In genomic region chr19:18109731-18110671, GRCh38 we compare ENCODE assay signal across 7 cellular contexts. TPM values are rescaled to one million over a fixed set of nuclear protein-coding genes. Genes with fewer than 3 reads are reported as not detected.
DNase-seq lines count a peak whose midpoint lies in the region; ATAC-seq and TF ChIP-seq lines count a peak whose summit lies in the region.

No MANE protein-coding gene starts in this region.

- no peak overlapping the region for H3K27ac ChIP-seq in psoas muscle

- DNase-seq in GM13977 (ENCODE audit: low spot score) (peak; percentile 76), NCI-H748 (lab: John Stamatoyannopoulos, UW; ENCODE audit: unreplicated experiment) (peak; percentile 30), left ventricle myocardium superior (peak; percentile 79), psoas muscle (peak; percentile 62 to 80)
- peak in 1 of 2 donors; percentile 58 for DNase-seq in activated naive CD4-positive, alpha-beta T cell treated with anti-CD3 and anti-CD28 coated beads, Interleukin-2, amount 50 U/mL, for 72 hours (ENCODE audit: low spot score in 2 of 2)

- TF ChIP-seq CTCF in GM13977 (IDR thresholded peaks at IDR 0.05; ENCODE audit: extremely low read depth, insufficient read depth, missing control alignments) = no peak
- no peak for TF ChIP-seq CTCF in psoas muscle (IDR thresholded peaks at IDR 0.05)

- H3K4me1 ChIP-seq in psoas muscle = peaks cover 8% of the 10 kb centered on the region

- intact Hi-C loops in left ventricle myocardium superior (cut with micrococcal nuclease) = no loop called here
- intact Hi-C loops in psoas muscle (cut with DNase I) = loop anchor here in 1 of 2 donors (5.0 kb wide), 1 partner anchor 142 kb away; no protein-coding TSS in a partner anchor

- H3K36me3 Mint-ChIP-seq in activated naive CD4-positive, alpha-beta T cell treated with anti-CD3 and anti-CD28 coated beads, Interleukin-2, amount 50 U/mL, for 72 hours = no peaks in the 10 kb centered on the region

- peak overlapping the region in 1 of 2 donors; percentile 49 for H3K27ac Mint-ChIP-seq in activated naive CD4-positive, alpha-beta T cell treated with anti-CD3 and anti-CD28 coated beads, Interleukin-2, amount 50 U/mL, for 72 hours

- no peaks in the 10 kb centered on the region for H3K9me3 ChIP-seq in psoas muscle

- no peaks in the 10 kb centered on the region for H3K36me3 ChIP-seq in psoas muscle (ENCODE audit: insufficient read depth in 1 of 2, low read depth in 1 of 2)

- WGBS in psoas muscle, 3 donors = 2 to 4% (median 2%) methylated on average over 49 to 97 of the region's 97 CpGs

- no peaks in the 10 kb centered on the region for H3K9me3 Mint-ChIP-seq in activated naive CD4-positive, alpha-beta T cell treated with anti-CD3 and anti-CD28 coated beads, Interleukin-2, amount 50 U/mL, for 72 hours

- in situ Hi-C loops in GM13977 (cut with MboI; ENCODE audit: low pct_unique_long_range_greater_than_20kb, low sequenced_read_pairs, unreplicated experiment) = no loop called here

- peak overlapping the region; percentile 76 for H3K4me3 ChIP-seq in psoas muscle

- peak; percentile 73 to 83 for ATAC-seq in activated naive CD4-positive, alpha-beta T cell treated with anti-CD3 and anti-CD28 coated beads, Interleukin-2, amount 50 U/mL, for 72 hours
- ATAC-seq in left ventricle myocardium superior (peak; percentile 82), psoas muscle (peak; percentile 42 to 67 (median 52)), GM18868 (IDR thresholded peaks at IDR 0.05; ENCODE audit: unreplicated experiment) (no peak), GM19035 (IDR thresholded peaks at IDR 0.05; ENCODE audit: unreplicated experiment) (no peak)

- H3K27me3 ChIP-seq in psoas muscle (ENCODE audit: insufficient read depth in 3 of 3, low read length in 2 of 3) = peaks cover 0 to 30% (median 0%) of the 10 kb centered on the region in 3 donors

RNA-seq across cellular contexts. Expression of gene MAST3, which starts 12.4 kb away (rescaled TPM):
- 10 to 100 TPM; 19.5 to 54.6 TPM for total RNA-seq in activated naive CD4-positive, alpha-beta T cell treated with anti-CD3 and anti-CD28 coated beads, Interleukin-2, amount 50 U/mL, for 72 hours
- 5.6 TPM for total RNA-seq in left ventricle myocardium superior
- total RNA-seq in psoas muscle = 1 to 10 TPM; 1.7 to 5.1 (median 3.2) TPM
- 1 to 10 TPM in 1 of 3 donors, under 1 TPM in 2; 0.34 to 2.5 (median 0.96) TPM for polyA plus RNA-seq in psoas muscle

RNA-seq across cellular contexts. Expression of gene IL12RB1, which starts 23.3 kb away (rescaled TPM):
- total RNA-seq in activated naive CD4-positive, alpha-beta T cell treated with anti-CD3 and anti-CD28 coated beads, Interleukin-2, amount 50 U/mL, for 72 hours = 10 to 100 TPM; 14.6 to 25.0 TPM
- 0.94 TPM for total RNA-seq in left ventricle myocardium superior
- total RNA-seq in psoas muscle = under 1 TPM; 0.15 to 0.53 (median 0.26) TPM
- polyA plus RNA-seq in psoas muscle = under 1 TPM in 2 of 3 donors, not detected in 1; 0.14 to 0.17 TPM

RNA-seq across cellular contexts. Expression of gene PIK3R2, which starts 43.0 kb away (rescaled TPM):
- 10 to 100 TPM; 13.6 to 18.3 TPM for total RNA-seq in activated naive CD4-positive, alpha-beta T cell treated with anti-CD3 and anti-CD28 coated beads, Interleukin-2, amount 50 U/mL, for 72 hours
- total RNA-seq in left ventricle myocardium superior = 29.6 TPM
- total RNA-seq in psoas muscle = 10 to 100 TPM in 3 of 4 donors, 1 to 10 TPM in 1; 8.6 to 20.8 (median 15.0) TPM
- 1 to 10 TPM; 4.6 to 6.0 (median 4.7) TPM for polyA plus RNA-seq in psoas muscle

Comparison
In these comparisons a context has a peak if more than half of its experiments do, and no peak if none do; other contexts are left out.
1. ATAC-seq: peak in activated naive CD4-positive, alpha-beta T cell treated with anti-CD3 and anti-CD28 coated beads, Interleukin-2, amount 50 U/mL, for 72 hours (2 of 2), left ventricle myocardium superior (single experiment) and psoas muscle (4 of 4); none in GM18868 (single experiment) and GM19035 (single experiment).